ENCODE assay signal across 23 cellular contexts in the genomic region with DNA sequence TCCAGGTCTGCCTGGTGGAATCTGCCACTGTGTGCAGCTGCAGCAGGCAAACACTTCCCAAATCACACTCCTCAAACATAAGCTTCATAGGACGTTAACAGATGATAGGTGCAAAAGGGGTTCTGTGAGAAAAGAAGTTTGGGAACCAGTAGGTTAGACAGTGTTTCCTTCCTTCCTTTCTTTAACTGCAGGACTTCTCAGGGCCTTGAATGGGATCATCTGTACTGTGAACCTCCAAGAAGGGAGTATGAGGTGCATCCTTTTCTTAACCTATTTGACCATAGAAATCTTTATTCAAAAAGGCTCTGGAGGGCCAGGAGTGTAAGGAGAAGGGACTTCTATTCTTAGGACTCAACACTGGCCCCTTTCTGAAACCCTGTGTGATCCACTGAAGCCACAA. TPM values are rescaled to one million over a fixed set of nuclear protein-coding genes. Genes with fewer than 3 reads are reported as not detected.
DNase-seq lines count a peak whose midpoint lies in the region; ATAC-seq, FAIRE-seq and TF ChIP-seq lines count a peak whose summit lies in the region.
"Had no signal": no experiment of that assay in that cellular context is flagged by ENCODE, and none has a peak within 500 bp of the region (broad histone marks: within the 10 kb centered on the region; RNA-seq: fewer than 3 reads in every experiment).

No MANE protein-coding gene starts in this region.

- H3K9me3 ChIP-seq in osteoblast (ENCODE audit: low read depth, low read length): no peaks in the 10 kb centered on the region
- H3K9me3 ChIP-seq: HAP-1 had no signal

- no peak overlapping the region for H3K4me3 Mint-ChIP-seq in activated CD8-positive, alpha-beta memory T cell treated with anti-CD3 and anti-CD28 coated beads, Interleukin-2, amount 10 ng/mL, durations not matched to agents 7 days and 5 days
- H3K4me3 Mint-ChIP-seq: CD4-positive, CD25-positive, alpha-beta regulatory T cell had no signal

- no peak overlapping the region for H3K27ac ChIP-seq in osteoblast (ENCODE audit: low read depth, low read length)
- H3K27ac ChIP-seq: PC-9 had no signal

- H3K9me3 Mint-ChIP-seq in activated CD8-positive, alpha-beta memory T cell treated with anti-CD3 and anti-CD28 coated beads, Interleukin-2, amount 10 ng/mL, durations not matched to agents 7 days and 5 days (ENCODE audit: low read depth): no peaks in the 10 kb centered on the region

- no peaks in the 10 kb centered on the region for H3K36me3 Mint-ChIP-seq in activated CD8-positive, alpha-beta memory T cell treated with anti-CD3 and anti-CD28 coated beads, Interleukin-2, amount 10 ng/mL, durations not matched to agents 7 days and 5 days
- H3K36me3 Mint-ChIP-seq: CD4-positive, CD25-positive, alpha-beta regulatory T cell; IgD-negative memory B cell had no signal

- no peak for FAIRE-seq in D721Med (lab: Jason Lieb, UNC)
- peak; percentile 81 for FAIRE-seq in bronchial epithelial cell (lab: Jason Lieb, UNC)
- FAIRE-seq: GM18507 had no signal

- H3K4me1 ChIP-seq in osteoblast (ENCODE audit: insufficient read depth, low read length): no peaks in the 10 kb centered on the region
- H3K4me1 ChIP-seq: HAP-1 had no signal

- H3K79me2 ChIP-seq in osteoblast (ENCODE audit: insufficient read depth, low read length): no peaks in the 10 kb centered on the region

- DNase-seq in activated CD8-positive, alpha-beta memory T cell treated with anti-CD3 and anti-CD28 coated beads, Interleukin-2, amount 10 ng/mL, durations not matched to agents 7 days and 5 days: peak; percentile 7
- DNase-seq in activated CD8-positive, alpha-beta memory T cell treated with anti-CD3 and anti-CD28 coated beads for 24 hours: no peak
- DNase-seq in D721Med (ENCODE audit: insufficient read length, low spot score): peak; percentile 0
- no peak for DNase-seq in bronchial epithelial cell (ENCODE audit: low read depth)
- peak; percentile 42 for DNase-seq in osteoblast (ENCODE audit: insufficient read length, low spot score, missing footprints)
- DNase-seq in NCI-H774 (lab: John Stamatoyannopoulos, UW): no peak
- DNase-seq in cerebellar cortex (ENCODE audit: low spot score): no peak
- no peak for DNase-seq in HPDE6-E6E7 (ENCODE audit: extremely low spot score)
- DNase-seq: 8988T; ACHN; CD4-positive, CD25-positive, alpha-beta regulatory T cell; GOT3; NCI-H1048; NCI-H1417; NCI-H1694; NCI-H2029 treated with DMSO at 0.1 percent for 48 hours; NCI-H446 treated with DMSO at 0.1 percent for 48 hours; NCI-H526; PC-9; SHP77 had no signal

- H3K4me3 ChIP-seq in bronchial epithelial cell (ENCODE audit: low read depth, low read length) (no peak overlapping the region), osteoblast (ENCODE audit: insufficient read depth, low read length) (no peak overlapping the region)
- H3K4me3 ChIP-seq: HAP-1, PC-9 had no signal

- H2AFZ ChIP-seq in osteoblast (ENCODE audit: low read length): no peak overlapping the region
- H2AFZ ChIP-seq: PC-9 had no signal

- no peaks in the 10 kb centered on the region for H3K4me1 Mint-ChIP-seq in activated CD8-positive, alpha-beta memory T cell treated with anti-CD3 and anti-CD28 coated beads, Interleukin-2, amount 10 ng/mL, durations not matched to agents 7 days and 5 days

- no peak for ATAC-seq in activated CD8-positive, alpha-beta memory T cell treated with anti-CD3 and anti-CD28 coated beads, Interleukin-2, amount 10 ng/mL, durations not matched to agents 7 days and 5 days

- no peaks in the 10 kb centered on the region for H3K36me3 ChIP-seq in bronchial epithelial cell (ENCODE audit: control insufficient read depth, insufficient read depth, low read length)
- H3K36me3 ChIP-seq in osteoblast (ENCODE audit: insufficient read depth, low read length): no peaks in the 10 kb centered on the region
- H3K36me3 ChIP-seq: HAP-1 had no signal

- CTCF ChIA-PET in activated CD8-positive, alpha-beta memory T cell treated with anti-CD3 and anti-CD28 coated beads, Interleukin-2, amount 10 ng/mL, durations not matched to agents 7 days and 5 days (lab: Charles Lee): no interaction called here

- H3K4me2 ChIP-seq in osteoblast (ENCODE audit: insufficient read depth, low read length): no peak overlapping the region
- H3K4me2 ChIP-seq: PC-9 had no signal

- no peak overlapping the region for H3K27ac Mint-ChIP-seq in activated CD8-positive, alpha-beta memory T cell treated with anti-CD3 and anti-CD28 coated beads, Interleukin-2, amount 10 ng/mL, durations not matched to agents 7 days and 5 days
- H3K27ac Mint-ChIP-seq: IgD-negative memory B cell had no signal

- no peak for TF ChIP-seq CTCF in D721Med (IDR thresholded peaks at IDR 0.05; ENCODE audit: insufficient read depth, missing control alignments)
- no peak for TF ChIP-seq CTCF in bronchial epithelial cell (IDR thresholded peaks at IDR 0.05; ENCODE audit: insufficient read depth, low read length, severe bottlenecking)
- no peak for TF ChIP-seq CTCF in osteoblast (IDR thresholded peaks at IDR 0.05; ENCODE audit: extremely low read depth, low read depth, low read length)

- peaks cover 5% of the 10 kb centered on the region for H3K27me3 ChIP-seq in bronchial epithelial cell (ENCODE audit: control insufficient read depth, insufficient read depth, low read length)
- H3K27me3 ChIP-seq in osteoblast (ENCODE audit: insufficient read depth, low read length): peaks cover 60% of the 10 kb centered on the region

- H3K27me3 Mint-ChIP-seq in activated CD8-positive, alpha-beta memory T cell treated with anti-CD3 and anti-CD28 coated beads, Interleukin-2, amount 10 ng/mL, durations not matched to agents 7 days and 5 days: peaks cover 59% of the 10 kb centered on the region

- H4K20me1 ChIP-seq in osteoblast (ENCODE audit: insufficient read depth, low read length): no peaks in the 10 kb centered on the region

RNA-seq across cellular contexts. Expression of a gene that starts 33.0 kb away (rescaled TPM):
- under 1 TPM in 1 of 2 experiments, not detected in 1; 0.63 TPM for total RNA-seq in activated CD8-positive, alpha-beta memory T cell treated with anti-CD3 and anti-CD28 coated beads, Interleukin-2, amount 10 ng/mL, durations not matched to agents 7 days and 5 days
- total RNA-seq in bronchial epithelial cell (0.13 TPM in 1 of 2 replicates, not detected in the other), osteoblast (not detected in 2 replicates)
- total RNA-seq: CD4-positive, CD25-positive, alpha-beta regulatory T cell had no signal

Comparison
In these comparisons a context has a peak if more than half of its experiments do, and no peak if none do; other contexts are left out.
1. DNase-seq: peak in activated CD8-positive, alpha-beta memory T cell treated with anti-CD3 and anti-CD28 coated beads, Interleukin-2, amount 10 ng/mL, durations not matched to agents 7 days and 5 days (single experiment), D721Med (single experiment) and osteoblast (single experiment); none in activated CD8-positive, alpha-beta memory T cell treated with anti-CD3 and anti-CD28 coated beads for 24 hours (single experiment), bronchial epithelial cell (single experiment), NCI-H774 (single experiment), cerebellar cortex (single experiment) and HPDE6-E6E7 (single experiment).